Comparison of ENCODE assay signal across 26 cellular contexts in genomic region chr13:93182406-93182805, GRCh38. TPM values are rescaled to one million over a fixed set of nuclear protein-coding genes. Genes with fewer than 3 reads are reported as not detected.
"Had no signal": no experiment of that assay in that cellular context is flagged by ENCODE, and none has a peak within 500 bp of the region (broad histone marks: within the 10 kb centered on the region; RNA-seq: fewer than 3 reads in every experiment).

No MANE protein-coding gene starts in this region.

- H3K27ac ChIP-seq: neural progenitor cell, ovary, parathyroid adenoma, psoas muscle, right lobe of liver, sigmoid colon, spleen, stomach, thoracic aorta, thyroid gland, tibial nerve, upper lobe of left lung, vagina had no signal

- H3K4me2 ChIP-seq: neural progenitor cell had no signal

- H3K36me3 ChIP-seq: neural progenitor cell, ovary, right lobe of liver, sigmoid colon, spleen, stomach, thoracic aorta, thyroid gland, tibial nerve, upper lobe of left lung, vagina had no signal

- H3K4me1 ChIP-seq: neural progenitor cell, parathyroid adenoma, psoas muscle, right lobe of liver, sigmoid colon, spleen, stomach, thyroid gland, tibial nerve, upper lobe of left lung, vagina had no signal

- DNase-seq: natural killer cell; occipital lobe; ovary; posterior cingulate gyrus; psoas muscle; right cardiac atrium; right lobe of liver; sigmoid colon; small intestine; spleen; stimulated activated CD4-positive, alpha-beta T cell treated with anti-CD3 and anti-CD28 coated beads, Interleukin-12 subunit alpha, Interleukin-12 subunit beta, amount 100 ng/mL, for 4 hours; stimulated activated CD4-positive, alpha-beta T cell treated with anti-CD3 and anti-CD28 coated beads, Interleukin-1b, Interleukin-23, amount 100 ng/mL, for 48 hours; stimulated activated CD4-positive, alpha-beta T cell treated with anti-CD3 and anti-CD28 coated beads, Interleukin-4, amount 100 ng/mL, for 1 hour; stimulated activated naive B cell treated with anti-CD40 and anti-IgM and Interleukin-4, amounts not matched to agents 10 μg/mL and 1 μg/mL and 100 μg/mL, for 72 hours; stimulated activated naive CD4-positive, alpha-beta T cell treated with Interleukin-2 at 50 U/mL for 16 hours; stomach; thyroid gland; trophoblast cell; upper lobe of left lung had no signal

- H3K79me2 ChIP-seq: parathyroid adenoma had no signal

- H3K27me3 ChIP-seq: neural progenitor cell, ovary, right lobe of liver, sigmoid colon, spleen, stomach, thyroid gland, tibial nerve, upper lobe of left lung, vagina had no signal

- H3K9ac ChIP-seq: neural progenitor cell, parathyroid adenoma had no signal

- H3K4me3 ChIP-seq: neural progenitor cell, ovary, psoas muscle, right lobe of liver, sigmoid colon, spleen, stomach, thoracic aorta, thyroid gland, tibial nerve, upper lobe of left lung, vagina had no signal

- H3K9me3 ChIP-seq: ovary, psoas muscle, right lobe of liver, sigmoid colon, spleen, stomach, thoracic aorta, thyroid gland, tibial nerve, upper lobe of left lung, vagina had no signal

- FAIRE-seq: small intestine, urothelium cell line had no signal

- H2AFZ ChIP-seq: neural progenitor cell, parathyroid adenoma had no signal

- ATAC-seq: natural killer cell; right cardiac atrium; right lobe of liver; stimulated activated effector memory CD8-positive, alpha-beta T cell treated with anti-CD3 and anti-CD28 coated beads, Interleukin-12 subunit alpha, Interleukin-12 subunit beta, amount 100 ng/mL, for 72 hours; stimulated activated naive B cell treated with anti-CD40 and anti-IgM and Interleukin-4, amounts not matched to agents 10 μg/mL and 1 μg/mL and 100 μg/mL, for 72 hours had no signal

RNA-seq across cellular contexts. Expression of gene GPC6, which starts 44.2 kb away (rescaled TPM):
- total RNA-seq: natural killer cell had no signal
